In genomic region chr11:58192229-58192628, GRCh38 we compare ENCODE assay signal across 28 cellular contexts. TPM values are rescaled to one million over a fixed set of nuclear protein-coding genes. Genes with fewer than 3 reads are reported as not detected.
A peak's percentile ranks its signal among the peaks of the same experiment; 100 is the strongest.
DNase-seq lines count a peak whose midpoint lies in the region; TF ChIP-seq lines count a peak whose summit lies in the region.
"Had no signal": no experiment of that assay in that cellular context is flagged by ENCODE, and none has a peak within 500 bp of the region (broad histone marks: within the 10 kb centered on the region; RNA-seq: fewer than 3 reads in every experiment).

No MANE protein-coding gene starts in this region.

- H3K9me3 ChIP-seq in hepatocyte (ENCODE audit: low read depth) (no peaks in the 10 kb centered on the region), transverse colon (peaks cover 1 to 3% of the 10 kb centered on the region in 2 donors)
- H3K9me3 ChIP-seq: A549, HAP-1 had no signal

- in situ Hi-C loops in transverse colon (cut with MboI; ENCODE audit: low pct_ligation_motif_present in 1 of 4, low pct_unique_long_range_greater_than_20kb in 1 of 4, low sequenced_read_pairs in 3 of 4): no loop called here

- H3K36me3 Mint-ChIP-seq in osteocyte (ENCODE audit: unreplicated experiment): no peaks in the 10 kb centered on the region
- H3K36me3 Mint-ChIP-seq: CD4-positive, alpha-beta memory T cell had no signal

- TF ChIP-seq CTCF in hepatocyte (IDR thresholded peaks at IDR 0.05; ENCODE audit: poor library complexity) (no peak), transverse colon (IDR thresholded peaks at IDR 0.05) (peak in 2 of 5 experiments; percentile 28 to 29), osteocyte (IDR thresholded peaks at IDR 0.05) (no peak)

- no peaks in the 10 kb centered on the region for H3K4me1 Mint-ChIP-seq in osteocyte (ENCODE audit: unreplicated experiment)
- H3K4me1 Mint-ChIP-seq: CD4-positive, alpha-beta memory T cell had no signal

- no peak overlapping the region for H3K4me3 ChIP-seq in hepatocyte
- no peak overlapping the region for H3K4me3 ChIP-seq in transverse colon
- H3K4me3 ChIP-seq: A549; BLaER1 treated with 17β-estradiol and CSF1 and Interleukin-3, amounts not matched to agents 10 nM and 100 nM; HAP-1 had no signal

- TF ChIP-seq POLR2A in transverse colon (IDR thresholded peaks at IDR 0.05): no peak

- H3K4me2 ChIP-seq in hepatocyte: peak overlapping the region; percentile 18
- H3K4me2 ChIP-seq: A549; BLaER1 treated with 17β-estradiol and CSF1 and Interleukin-3, amounts not matched to agents 10 nM and 100 nM had no signal

- H3K4me3 Mint-ChIP-seq in osteocyte (ENCODE audit: unreplicated experiment): no peak overlapping the region
- H3K4me3 Mint-ChIP-seq: CD4-positive, alpha-beta memory T cell; HFFc6 had no signal

- H3K9me3 Mint-ChIP-seq in osteocyte (ENCODE audit: unreplicated experiment): peaks cover 1% of the 10 kb centered on the region
- H3K9me3 Mint-ChIP-seq: HFFc6 had no signal

- no peaks in the 10 kb centered on the region for H3K27me3 Mint-ChIP-seq in osteocyte (ENCODE audit: unreplicated experiment)
- H3K27me3 Mint-ChIP-seq: CD4-positive, alpha-beta memory T cell had no signal

- H3K36me3 ChIP-seq in hepatocyte (replicated peaks; ENCODE audit: insufficient read depth, low read depth) (no peaks in the 10 kb centered on the region), transverse colon (no peaks in the 10 kb centered on the region)
- H3K36me3 ChIP-seq: BLaER1 treated with 17β-estradiol and CSF1 and Interleukin-3, amounts not matched to agents 10 nM and 100 nM; HAP-1 had no signal

- H3K9me2 ChIP-seq in hepatocyte (replicated peaks; ENCODE audit: insufficient read depth): no peaks in the 10 kb centered on the region

- intact Hi-C loops in transverse colon (cut with DNase I; ENCODE audit: low total_unique reads): no loop called here

- H3K27ac ChIP-seq in hepatocyte (peak overlapping the region; percentile 78), transverse colon (peak overlapping the region; percentile 75 to 87 (median 82))
- H3K27ac ChIP-seq: A549; BLaER1 treated with 17β-estradiol and CSF1 and Interleukin-3, amounts not matched to agents 10 nM and 100 nM; RWPE1 had no signal

- H3K27me3 ChIP-seq in hepatocyte (no peaks in the 10 kb centered on the region), transverse colon (no peaks in the 10 kb centered on the region)
- H3K27me3 ChIP-seq: BLaER1 treated with 17β-estradiol and CSF1 and Interleukin-3, amounts not matched to agents 10 nM and 100 nM had no signal

- H2AFZ ChIP-seq in hepatocyte: no peak overlapping the region

- H3K4me1 ChIP-seq in hepatocyte (ENCODE audit: insufficient read depth) (peaks cover 16% of the 10 kb centered on the region), transverse colon (peaks cover 0 to 21% (median 11%) of the 10 kb centered on the region in 4 donors)
- H3K4me1 ChIP-seq: A549; BLaER1 treated with 17β-estradiol and CSF1 and Interleukin-3, amounts not matched to agents 10 nM and 100 nM; HAP-1 had no signal

- DNase-seq in HuH-7 (ENCODE audit: low spot score) (peak; percentile 56), SW480 (ENCODE audit: low spot score) (peak; percentile 47), hepatocyte (ENCODE audit: low spot score) (peak; percentile 58), transverse colon (peak; percentile 67), inferior parietal cortex (ENCODE audit: extremely low spot score) (no peak), osteocyte (ENCODE audit: extremely low spot score, unreplicated experiment) (no peak), dermis blood vessel endothelial cell (no peak)
- DNase-seq: AML-193; CD4-positive, alpha-beta memory T cell; COR-L47; DMS79 treated with DMSO at 0.1 percent for 48 hours; GF-D8; GOT3; HFFc6; NCI-H1105; NCI-H1436 treated with DMSO at 0.1 percent for 48 hours; NCI-H187 treated with DMSO at 0.1 percent for 48 hours; NCI-H2171 treated with DMSO at 0.1 percent for 48 hours; NCI-H446; NCI-H526; NCI-H82; NK-92 treated with Interleukin-12 subunit alpha and Interleukin-12 subunit beta, amount 100 ng/mL, for 24 hours; SHP77 had no signal

- 61% methylated on average over 3 of the region's 3 CpGs for WGBS in hepatocyte (ENCODE audit: low lambda C conversion rate, missing lambda C conversion rate)
- 45 to 77% methylated on average over 3 of the region's 3 CpGs for WGBS in transverse colon (ENCODE audit: low coverage in 1 of 2), 2 donors

- no peak overlapping the region for H3K27ac Mint-ChIP-seq in osteocyte (ENCODE audit: unreplicated experiment)
- H3K27ac Mint-ChIP-seq: CD4-positive, alpha-beta memory T cell; HFFc6 had no signal

- H4K20me1 ChIP-seq in hepatocyte (ENCODE audit: insufficient read depth, poor library complexity, severe bottlenecking): no peaks in the 10 kb centered on the region
- H4K20me1 ChIP-seq: BLaER1 treated with 17β-estradiol and CSF1 and Interleukin-3, amounts not matched to agents 10 nM and 100 nM had no signal

- peak; percentile 56 for TF ChIP-seq EP300 in transverse colon (IDR thresholded peaks at IDR 0.05; ENCODE audit: low read depth)

- H3K79me2 ChIP-seq in hepatocyte: no peaks in the 10 kb centered on the region

RNA-seq across cellular contexts. Expression of gene OR9Q2, which starts 3.4 kb away (rescaled TPM):
- total RNA-seq in hepatocyte: not detected in 2 replicates
- polyA plus RNA-seq in hepatocyte: not detected in 2 replicates
- total RNA-seq in transverse colon: not detected
- total RNA-seq in osteocyte: not detected in 2 replicates
- not detected in 2 replicates for total RNA-seq in dermis blood vessel endothelial cell
- total RNA-seq: CD4-positive, alpha-beta memory T cell; HFFc6; SK-MEL-5 had no signal
- polyA plus RNA-seq: A549; CD4-positive, alpha-beta memory T cell had no signal

RNA-seq across cellular contexts. Expression of gene OR1S2, which starts 11.7 kb away (rescaled TPM):
- not detected in 2 replicates for total RNA-seq in hepatocyte
- not detected in 2 replicates for polyA plus RNA-seq in hepatocyte
- total RNA-seq in transverse colon: not detected
- total RNA-seq in osteocyte: not detected in 2 replicates
- total RNA-seq in dermis blood vessel endothelial cell: not detected in 2 replicates
- total RNA-seq: CD4-positive, alpha-beta memory T cell; HFFc6; SK-MEL-5 had no signal
- polyA plus RNA-seq: A549; CD4-positive, alpha-beta memory T cell had no signal

RNA-seq across cellular contexts. Expression of gene OR1S1, which starts 20.3 kb away (rescaled TPM):
- total RNA-seq in hepatocyte: not detected in 2 replicates
- not detected in 2 replicates for polyA plus RNA-seq in hepatocyte
- total RNA-seq in transverse colon: not detected
- not detected in 2 replicates for total RNA-seq in osteocyte
- total RNA-seq in dermis blood vessel endothelial cell: not detected in 2 replicates
- total RNA-seq: CD4-positive, alpha-beta memory T cell; HFFc6; SK-MEL-5 had no signal
- polyA plus RNA-seq: A549; CD4-positive, alpha-beta memory T cell had no signal

RNA-seq across cellular contexts. Expression of gene OR10Q1, which starts 36.5 kb away (rescaled TPM):
- total RNA-seq in hepatocyte: 0.23 TPM in 1 of 2 replicates, not detected in the other
- polyA plus RNA-seq in hepatocyte: not detected in 2 replicates
- total RNA-seq in transverse colon: not detected
- not detected in 2 replicates for total RNA-seq in osteocyte
- total RNA-seq in dermis blood vessel endothelial cell: not detected in 2 replicates
- total RNA-seq: CD4-positive, alpha-beta memory T cell; HFFc6; SK-MEL-5 had no signal
- polyA plus RNA-seq: A549; CD4-positive, alpha-beta memory T cell had no signal

Comparison
In these comparisons a context has a peak if more than half of its experiments do, and no peak if none do; other contexts are left out.
1. DNase-seq: peak in HuH-7 (single experiment), SW480 (single experiment), hepatocyte (single experiment) and transverse colon (single experiment); none in inferior parietal cortex (single experiment), osteocyte (single experiment) and dermis blood vessel endothelial cell (single experiment).